Comparison of ENCODE assay signal across 1 cellular context in genomic region chr14:29926701-29927595, GRCh38.
TF ChIP-seq lines count a peak whose summit lies in the region.

No MANE protein-coding gene starts in this region.

TF ChIP-seq in HepG2, 621 proteins besides CTCF, POLR2A, EP300 and RAD21 (continued from another document and continues in another):
- peak; percentile 87; the same call in 1 of the 2 replicates for TF ChIP-seq THAP7 (CRISPR knock-in tag; IDR thresholded peaks at IDR 0.05)
- no peak for TF ChIP-seq KIAA2018 (CRISPR knock-in tag; IDR thresholded peaks at IDR 0.05; ENCODE audit: borderline replicate concordance)
- no peak for TF ChIP-seq ZNF569 (CRISPR knock-in tag; IDR thresholded peaks at IDR 0.05; ENCODE audit: borderline replicate concordance)
- TF ChIP-seq TCF12 (IDR thresholded peaks at IDR 0.05), result no peak
- TF ChIP-seq TCF12 (CRISPR knock-in tag; IDR thresholded peaks at IDR 0.05), result 0 out of 2 replicates have a peak, but pooled peaks have one; percentile 21
- 0 out of 2 replicates have a peak, but pooled peaks have one; percentile 46 for TF ChIP-seq ZNF782 (CRISPR knock-in tag; IDR thresholded peaks at IDR 0.05; ENCODE audit: borderline replicate concordance)
- TF ChIP-seq SUZ12 (IDR thresholded peaks at IDR 0.05; ENCODE audit: low read depth, low read length), result no peak
- no peak for TF ChIP-seq CCDC6 (CRISPR knock-in tag; IDR thresholded peaks at IDR 0.05)
- no peak for TF ChIP-seq ZNF362 (CRISPR knock-in tag; IDR thresholded peaks at IDR 0.05; ENCODE audit: borderline replicate concordance)
- no peak for TF ChIP-seq THRA (CRISPR knock-in tag; IDR thresholded peaks at IDR 0.05; ENCODE audit: borderline replicate concordance)
- no peak for TF ChIP-seq NR3C1 (CRISPR knock-in tag; IDR thresholded peaks at IDR 0.05)
- no peak for TF ChIP-seq RNF219 (CRISPR knock-in tag; IDR thresholded peaks at IDR 0.05)
- TF ChIP-seq CBFB (CRISPR knock-in tag; IDR thresholded peaks at IDR 0.05), result 0 out of 2 replicates have a peak, but pooled peaks have one; percentile 17
- TF ChIP-seq RELA (CRISPR knock-in tag; IDR thresholded peaks at IDR 0.05), result 0 out of 2 replicates have a peak, but pooled peaks have one; percentile 44
- TF ChIP-seq ZSCAN29 (CRISPR knock-in tag; conservative IDR thresholded peaks at IDR 0.05), result no peak
- TF ChIP-seq ZNF781 (CRISPR knock-in tag; IDR thresholded peaks at IDR 0.05; ENCODE audit: borderline replicate concordance, not compliant biosample characterization), result no peak
- peak; percentile 53; the same call in 1 of the 2 replicates for TF ChIP-seq ZNF776 (CRISPR knock-in tag; IDR thresholded peaks at IDR 0.05)
- TF ChIP-seq NFE2L2 (IDR thresholded peaks at IDR 0.05; ENCODE audit: low read length), result no peak
- TF ChIP-seq NFYC (CRISPR knock-in tag; IDR thresholded peaks at IDR 0.05), result no peak
- no peak for TF ChIP-seq YY1 (IDR thresholded peaks at IDR 0.05; ENCODE audit: insufficient read depth, insufficient replicate concordance, low read depth, low read length)
- no peak for TF ChIP-seq ZFYVE20 (CRISPR knock-in tag; IDR thresholded peaks at IDR 0.05; ENCODE audit: borderline replicate concordance, low read depth)
- TF ChIP-seq CREBL2 (CRISPR knock-in tag; IDR thresholded peaks at IDR 0.05; ENCODE audit: borderline replicate concordance), result no peak; the same call in 1 of the 2 replicates
- peak; percentile 67 for TF ChIP-seq KDM3A (CRISPR knock-in tag; IDR thresholded peaks at IDR 0.05; ENCODE audit: low read depth)
- TF ChIP-seq GFI1 (CRISPR knock-in tag; IDR thresholded peaks at IDR 0.05; ENCODE audit: borderline replicate concordance), result no peak
- no peak for TF ChIP-seq ZNF543 (CRISPR knock-in tag; IDR thresholded peaks at IDR 0.05)
- 0 out of 2 replicates have a peak, but pooled peaks have one; percentile 43 for TF ChIP-seq ZNF576 (CRISPR knock-in tag; IDR thresholded peaks at IDR 0.05)
- TF ChIP-seq ZNF879 (CRISPR knock-in tag; IDR thresholded peaks at IDR 0.05), result no peak
- no peak for TF ChIP-seq ZFP36L1 (CRISPR knock-in tag; IDR thresholded peaks at IDR 0.05)
- peak; percentile 32; the same call in 1 of the 2 replicates for TF ChIP-seq GABPB1 (CRISPR knock-in tag; IDR thresholded peaks at IDR 0.05)
- no peak for TF ChIP-seq ZNF709 (CRISPR knock-in tag; IDR thresholded peaks at IDR 0.05)
- no peak for TF ChIP-seq ZBTB25 (CRISPR knock-in tag; IDR thresholded peaks at IDR 0.05)
- no peak for TF ChIP-seq PTBP1 (IDR thresholded peaks at IDR 0.05; ENCODE audit: low read depth, low read length, poor library complexity, severe bottlenecking)
- TF ChIP-seq SIX4 (CRISPR knock-in tag; IDR thresholded peaks at IDR 0.05), result no peak
- peak; percentile 25; the same call in 1 of the 2 replicates for TF ChIP-seq ZBTB38 (CRISPR knock-in tag; IDR thresholded peaks at IDR 0.05)
- no peak for TF ChIP-seq ZNF747 (CRISPR knock-in tag; IDR thresholded peaks at IDR 0.05; ENCODE audit: borderline replicate concordance)
- no peak; the same call in 1 of the 2 replicates for TF ChIP-seq ETV6 (CRISPR knock-in tag; conservative IDR thresholded peaks at IDR 0.05)
- no peak for TF ChIP-seq ZNF326 (CRISPR knock-in tag; IDR thresholded peaks at IDR 0.05; ENCODE audit: borderline replicate concordance)
- TF ChIP-seq PLRG1 (conservative IDR thresholded peaks at IDR 0.05), result no peak
- TF ChIP-seq HIVEP1 (CRISPR knock-in tag; IDR thresholded peaks at IDR 0.05), result 0 out of 2 replicates have a peak, but pooled peaks have one; percentile 56
- TF ChIP-seq ZNF83 (CRISPR knock-in tag; IDR thresholded peaks at IDR 0.05; ENCODE audit: borderline replicate concordance), result no peak
- TF ChIP-seq CSRNP1 (CRISPR knock-in tag; IDR thresholded peaks at IDR 0.05), result no peak
- 0 out of 2 replicates have a peak, but pooled peaks have one; percentile 23 for TF ChIP-seq SIN3A (IDR thresholded peaks at IDR 0.05; ENCODE audit: borderline replicate concordance, low read depth, low read length)
- TF ChIP-seq ZNF331 (CRISPR knock-in tag; IDR thresholded peaks at IDR 0.05), result peak; percentile 37; the same call in 1 of the 2 replicates
- no peak; the same call in 1 of the 2 replicates for TF ChIP-seq ZNF512 (CRISPR knock-in tag; IDR thresholded peaks at IDR 0.05)
- no peak for TF ChIP-seq ZNF354B (CRISPR knock-in tag; IDR thresholded peaks at IDR 0.05)
- peak; percentile 70; the same call in 1 of the 2 replicates for TF ChIP-seq ZNF451 (CRISPR knock-in tag; IDR thresholded peaks at IDR 0.05)
- no peak for TF ChIP-seq DNMT1 (CRISPR knock-in tag; IDR thresholded peaks at IDR 0.05)
- no peak for TF ChIP-seq TSC22D2 (CRISPR knock-in tag; IDR thresholded peaks at IDR 0.05; ENCODE audit: borderline replicate concordance)
- TF ChIP-seq GTF3A (CRISPR knock-in tag; conservative IDR thresholded peaks at IDR 0.05), result no peak
